Comparison of ENCODE assay signal across 8 cellular contexts in the genomic region with DNA sequence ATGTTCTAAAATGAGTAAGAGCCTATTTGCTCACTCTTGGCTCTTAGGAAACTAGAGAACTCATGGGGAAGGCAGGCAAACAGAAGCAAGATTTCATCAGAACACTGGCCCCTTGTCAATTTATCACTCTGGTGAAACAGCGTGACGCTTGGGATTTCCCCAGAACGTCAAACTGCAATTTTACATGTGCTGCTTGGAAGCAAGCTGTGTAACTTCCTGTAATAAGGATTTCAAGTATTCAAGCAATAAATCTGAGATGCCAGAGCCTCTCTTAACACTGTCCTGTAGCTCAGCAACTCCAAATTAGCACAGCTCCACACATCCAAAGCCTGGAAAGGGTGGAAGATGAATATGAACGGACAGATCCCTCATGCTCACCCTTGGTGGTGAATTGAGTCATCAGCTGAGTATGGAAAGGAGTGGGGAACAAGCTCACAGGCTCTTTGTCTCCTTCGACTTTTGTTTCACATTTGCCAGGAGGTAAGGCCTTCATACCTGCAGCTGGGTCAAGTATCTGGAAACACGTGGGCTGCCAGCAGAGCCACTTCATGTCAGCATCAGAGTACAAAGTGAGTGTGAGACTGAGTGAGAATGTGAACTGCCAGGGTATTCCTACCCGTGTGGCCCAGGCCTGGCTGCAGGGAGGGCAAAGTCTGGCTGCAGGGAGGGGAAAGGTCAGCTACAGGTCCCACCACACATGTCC.
A peak's percentile ranks its signal among the peaks of the same experiment; 100 is the strongest.
DNase-seq lines count a peak whose midpoint lies in the region; ATAC-seq and TF ChIP-seq lines count a peak whose summit lies in the region.

No MANE protein-coding gene starts in this region.

- DNase-seq in NCI-H446 (lab: John Stamatoyannopoulos, UW): peak; percentile 8 to 17
- no peak for DNase-seq in NCI-H446 treated with DMSO at 0.1 percent for 48 hours (lab: John Stamatoyannopoulos, UW)
- DNase-seq in NCI-H2196 (lab: John Stamatoyannopoulos, UW; ENCODE audit: unreplicated experiment): peak; percentile 73
- peak; percentile 63 for DNase-seq in activated T-cell treated with anti-CD3 and anti-CD28 coated beads for 48 hours (ENCODE audit: low read depth)
- DNase-seq in foreskin keratinocyte: peak; percentile 99 to 100
- peak; percentile 78 for DNase-seq in sciatic nerve (ENCODE audit: low spot score)
- DNase-seq in NCI-H1694 treated with DMSO at 0.1 percent for 48 hours (lab: John Stamatoyannopoulos, UW): no peak

- peaks cover 12% of the 10 kb centered on the region for H3K4me1 ChIP-seq in foreskin keratinocyte

- TF ChIP-seq CTCF in foreskin keratinocyte (conservative IDR thresholded peaks at IDR 0.05): no peak

- H3K27me3 ChIP-seq in foreskin keratinocyte: no peaks in the 10 kb centered on the region

- peak; percentile 91 for ATAC-seq in HG02840 (IDR thresholded peaks at IDR 0.05; ENCODE audit: low FRiP score, unreplicated experiment)
- ATAC-seq in foreskin keratinocyte: peak; percentile 91
- ATAC-seq in sciatic nerve: peak; percentile 89

- H3K27ac ChIP-seq in foreskin keratinocyte: peak overlapping the region; percentile 87

- intact Hi-C loops in sciatic nerve (cut with DNase I): no loop called here

Comparison
In these comparisons a context has a peak if more than half of its experiments do, and no peak if none do; other contexts are left out.
1. DNase-seq: peak in NCI-H446 (2 of 2), NCI-H2196 (single experiment), activated T-cell treated with anti-CD3 and anti-CD28 coated beads for 48 hours (single experiment), foreskin keratinocyte (2 of 2) and sciatic nerve (single experiment); none in NCI-H446 treated with DMSO at 0.1 percent for 48 hours (single experiment) and NCI-H1694 treated with DMSO at 0.1 percent for 48 hours (single experiment).
2. Peak in every context shown above with its lines, with median percentiles within 50 percentile points of each other: ATAC-seq.